16 cellular contexts compared by ENCODE assay signal in genomic region chr1:117026361-117026760, GRCh38. TPM values are rescaled to one million over a fixed set of nuclear protein-coding genes. Genes with fewer than 3 reads are reported as not detected.
DNase-seq lines count a peak whose midpoint lies in the region; ATAC-seq and TF ChIP-seq lines count a peak whose summit lies in the region.
"Had no signal": no experiment of that assay in that cellular context is flagged by ENCODE, and none has a peak within 500 bp of the region (broad histone marks: within the 10 kb centered on the region; RNA-seq: fewer than 3 reads in every experiment).

No MANE protein-coding gene starts in this region.

- H3K4me1 Mint-ChIP-seq in endothelial cell (ENCODE audit: unreplicated experiment) (peaks cover 11% of the 10 kb centered on the region), osteocyte (ENCODE audit: unreplicated experiment) (peaks cover 16% of the 10 kb centered on the region)
- H3K4me1 Mint-ChIP-seq: B cell had no signal

- H3K27me3 Mint-ChIP-seq in endothelial cell (ENCODE audit: unreplicated experiment) (no peaks in the 10 kb centered on the region), osteocyte (ENCODE audit: unreplicated experiment) (peaks cover 3% of the 10 kb centered on the region)
- H3K27me3 Mint-ChIP-seq: B cell had no signal

- ATAC-seq in GM18867 (IDR thresholded peaks at IDR 0.05; ENCODE audit: unreplicated experiment), result no peak

- H3K9me3 Mint-ChIP-seq in endothelial cell (ENCODE audit: unreplicated experiment), result no peaks in the 10 kb centered on the region
- no peaks in the 10 kb centered on the region for H3K9me3 Mint-ChIP-seq in osteocyte (ENCODE audit: unreplicated experiment)
- H3K9me3 Mint-ChIP-seq: CD4-positive, alpha-beta memory T cell; HFFc6 had no signal

- DNase-seq in EH (ENCODE audit: low read depth) (peak; percentile 20), endothelial cell (ENCODE audit: low spot score) (no peak), osteocyte (ENCODE audit: extremely low spot score, unreplicated experiment) (no peak), ureter (ENCODE audit: low spot score) (no peak), NCI-H1694 treated with DMSO at 0.1 percent for 48 hours (lab: John Stamatoyannopoulos, UW) (no peak)
- DNase-seq: ACHN; CD4-positive, alpha-beta memory T cell; DMS79; HFFc6; NCI-H1105 treated with DMSO at 0.1 percent for 48 hours; NCI-H187 treated with DMSO at 0.1 percent for 48 hours; NCI-H446; PC-9 had no signal

- peak overlapping the region; percentile 84 for H3K27ac Mint-ChIP-seq in endothelial cell (ENCODE audit: unreplicated experiment)
- H3K27ac Mint-ChIP-seq in osteocyte (ENCODE audit: unreplicated experiment), result peak overlapping the region; percentile 68
- H3K27ac Mint-ChIP-seq: B cell; CD4-positive, alpha-beta memory T cell; HFFc6 had no signal

- no peak for TF ChIP-seq CTCF in VCaP (conservative IDR thresholded peaks at IDR 0.05)
- no peak for TF ChIP-seq CTCF in endothelial cell (IDR thresholded peaks at IDR 0.05; ENCODE audit: unreplicated experiment)
- TF ChIP-seq CTCF in osteocyte (IDR thresholded peaks at IDR 0.05), result no peak

- peak overlapping the region; percentile 57 for H3K27ac ChIP-seq in VCaP
- H3K27ac ChIP-seq: PC-9 had no signal

- no peaks in the 10 kb centered on the region for H3K36me3 Mint-ChIP-seq in endothelial cell (ENCODE audit: low read depth, unreplicated experiment)
- H3K36me3 Mint-ChIP-seq in osteocyte (ENCODE audit: unreplicated experiment), result no peaks in the 10 kb centered on the region
- H3K36me3 Mint-ChIP-seq: CD4-positive, alpha-beta memory T cell had no signal

- H3K4me3 Mint-ChIP-seq in endothelial cell (ENCODE audit: unreplicated experiment) (no peak overlapping the region), osteocyte (ENCODE audit: unreplicated experiment) (no peak overlapping the region)
- H3K4me3 Mint-ChIP-seq: B cell; CD4-positive, alpha-beta memory T cell; HFFc6 had no signal

RNA-seq across cellular contexts. Expression of gene CD101, which starts 24.8 kb away (rescaled TPM):
- total RNA-seq in endothelial cell (ENCODE audit: unreplicated experiment) (0.10 TPM), osteocyte (0.50 and 0.78 TPM in 2 replicates), ureter (1.1 TPM)
- total RNA-seq: B cell, HFFc6 had no signal

RNA-seq across cellular contexts. Expression of gene TTF2, which starts 33.8 kb away (rescaled TPM):
- 11.1 TPM for total RNA-seq in endothelial cell (ENCODE audit: unreplicated experiment)
- total RNA-seq in osteocyte, result 17.4 and 18.6 TPM in 2 replicates
- 25.1 TPM for total RNA-seq in ureter
